28 cellular contexts compared by ENCODE assay signal in the genomic region with DNA sequence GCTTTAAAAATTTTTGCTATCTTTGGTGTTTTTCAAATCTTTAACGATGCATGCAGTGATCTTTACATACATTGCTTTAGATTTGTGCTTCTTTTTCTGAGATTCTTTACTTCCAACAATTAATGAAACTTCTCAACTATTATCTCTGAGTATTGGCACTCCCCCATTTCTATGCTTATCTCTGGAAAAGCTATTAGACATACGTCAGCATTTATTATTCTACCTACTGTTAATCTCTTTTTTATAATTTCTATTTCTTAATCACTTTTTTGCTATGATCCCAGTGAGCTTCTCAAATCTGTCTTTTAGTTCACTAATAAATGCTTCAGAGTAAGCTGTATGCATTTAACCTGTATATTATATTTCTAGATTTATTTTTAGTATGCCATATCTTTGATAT.
"Had no signal": no experiment of that assay in that cellular context is flagged by ENCODE, and none has a peak within 500 bp of the region (broad histone marks: within the 10 kb centered on the region; RNA-seq: fewer than 3 reads in every experiment).

No MANE protein-coding gene starts in this region.

- H3K4me2 ChIP-seq: neural progenitor cell, smooth muscle cell had no signal

- H3K27me3 ChIP-seq: neural progenitor cell, ovary, spleen, suprapubic skin, testis, tibial artery, transverse colon, upper lobe of right lung, uterus had no signal

- H3K9me3 ChIP-seq: ovary, psoas muscle, spleen, suprapubic skin, testis, tibial artery, transverse colon, upper lobe of right lung, uterus had no signal

- H3K4me1 ChIP-seq: neural progenitor cell, parathyroid adenoma, psoas muscle, spleen, suprapubic skin, testis, tibial artery, transverse colon, upper lobe of right lung, uterus had no signal

- DNase-seq: natural killer cell; occipital lobe; ovary; posterior cingulate gyrus; psoas muscle; right cardiac atrium; spleen; stimulated activated CD4-positive, alpha-beta T cell treated with anti-CD3 and anti-CD28 coated beads, Interleukin-12 subunit alpha, Interleukin-12 subunit beta, amount 100 ng/mL, for 4 hours; stimulated activated CD4-positive, alpha-beta T cell treated with anti-CD3 and anti-CD28 coated beads, Interleukin-1b, Interleukin-23, amount 100 ng/mL, for 48 hours; stimulated activated CD4-positive, alpha-beta T cell treated with anti-CD3 and anti-CD28 coated beads, Interleukin-4, amount 100 ng/mL, for 1 hour; stimulated activated CD4-positive, alpha-beta T cell treated with anti-CD3 and anti-CD28 coated beads, Interleukin-4, amount 100 ng/mL, for 4 hours; stimulated activated CD8-positive, alpha-beta memory T cell treated with anti-CD3 and anti-CD28 coated beads, Interleukin-4, amount 100 ng/mL, for 48 hours; stimulated activated naive CD4-positive, alpha-beta T cell; stimulated activated naive CD8-positive, alpha-beta T cell treated with anti-CD3 and anti-CD28 coated beads, Interleukin-15, amount 100 ng/mL, for 72 hours; stimulated activated naive CD8-positive, alpha-beta T cell treated with anti-CD3 and anti-CD28 coated beads, Interleukin-15, Interleukin-2, amounts not matched to agents 100 U/mL and 50 U/mL, for 24 hours; substantia nigra; testis; tibial artery; transverse colon; upper lobe of right lung; uterus had no signal

- H3K36me3 ChIP-seq: neural progenitor cell, ovary, spleen, suprapubic skin, tibial artery, transverse colon, upper lobe of right lung, uterus had no signal

- H3K4me3 ChIP-seq: neural progenitor cell, ovary, psoas muscle, skin epidermis, smooth muscle cell, spleen, suprapubic skin, testis, tibial artery, transverse colon, upper lobe of right lung, uterus had no signal

- H2AFZ ChIP-seq: neural progenitor cell, parathyroid adenoma had no signal

- H3K27ac ChIP-seq: neural progenitor cell, ovary, parathyroid adenoma, psoas muscle, skin epidermis, spleen, suprapubic skin, testis, tibial artery, transverse colon, upper lobe of right lung, uterus had no signal

- H3K9ac ChIP-seq: neural progenitor cell, parathyroid adenoma had no signal

- ATAC-seq: natural killer cell; psoas muscle; right cardiac atrium; sciatic nerve; stimulated activated memory B cell treated with anti-CD40 and anti-IgM and Interleukin-4, amounts not matched to agents 10 μg/mL and 1 μg/mL and 100 μg/mL, for 72 hours; stimulated activated naive CD8-positive, alpha-beta T cell treated with anti-CD3 and anti-CD28 coated beads, Interleukin-15, amount 100 ng/mL, for 72 hours; stimulated activated naive CD8-positive, alpha-beta T cell treated with anti-CD3 and anti-CD28 coated beads, Interleukin-15, Interleukin-2, amounts not matched to agents 100 U/mL and 50 U/mL, for 24 hours; upper lobe of right lung had no signal

- H3K79me2 ChIP-seq: parathyroid adenoma had no signal
